ENCODE assay signal across 1 cellular context in the genomic region with DNA sequence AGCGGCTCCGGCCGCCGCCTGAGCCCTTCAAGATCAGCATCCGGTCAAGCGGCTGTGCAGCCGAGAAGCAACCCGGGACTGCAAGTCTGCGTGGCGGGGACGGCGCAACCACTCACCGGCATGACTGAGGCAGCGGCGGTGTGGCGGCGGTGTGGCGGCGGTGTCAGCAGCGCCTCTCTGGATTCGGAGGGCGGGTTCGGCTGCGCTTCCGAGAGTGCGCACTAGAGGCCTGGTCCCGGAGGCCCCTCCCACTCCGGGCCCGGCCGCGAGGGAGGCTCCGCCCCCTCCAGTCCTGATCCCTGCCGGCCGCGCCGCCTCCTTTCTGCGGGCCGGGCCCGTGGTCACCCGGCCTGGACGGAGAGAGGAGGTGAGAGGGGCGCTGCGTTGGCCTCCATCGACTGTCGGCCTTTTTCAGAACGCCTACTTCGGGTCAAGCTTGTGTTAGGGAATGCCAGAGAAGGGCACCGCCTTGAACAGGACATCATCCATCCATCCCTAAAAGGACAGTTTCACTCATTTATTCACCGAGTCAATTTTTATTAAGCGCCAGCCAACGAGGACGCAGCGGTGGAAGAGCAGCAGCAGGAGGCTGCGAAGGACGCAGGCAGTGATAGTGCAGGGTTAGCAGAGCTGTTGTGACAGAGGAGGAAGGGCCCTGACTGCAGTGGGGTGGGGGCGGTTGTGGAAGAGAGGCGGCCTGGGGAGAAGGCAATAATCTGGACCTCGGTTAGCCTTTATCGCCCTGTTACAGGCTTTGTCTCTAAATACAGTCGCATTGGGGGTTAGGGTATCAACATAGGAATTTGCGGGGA.
TF ChIP-seq lines count a peak whose summit lies in the region.

Gene ATOX1 (minus strand): TSS at position 202 of the 812 bp plus-strand sequence. CDS start 80 bp downstream, at position 122.

TF ChIP-seq in K562, 482 proteins besides CTCF, POLR2A, EP300 and RAD21 (continued from another document and continues in another):
- TF ChIP-seq ZNF395 (CRISPR knock-in tag; IDR thresholded peaks at IDR 0.05), result no peak
- TF ChIP-seq HNRNPL (IDR thresholded peaks at IDR 0.05; ENCODE audit: low read depth, low read length), result no peak; the same call in 1 of the 2 replicates
- no peak for TF ChIP-seq FOXP4 (CRISPR knock-in tag; IDR thresholded peaks at IDR 0.05; ENCODE audit: borderline replicate concordance)
- no peak for TF ChIP-seq GATAD2B (IDR thresholded peaks at IDR 0.05; ENCODE audit: borderline replicate concordance)
- no peak for TF ChIP-seq SNRNP70 (optimal IDR thresholded peaks at IDR 0.05; ENCODE audit: low read depth, low read length)
- TF ChIP-seq HNRNPUL1 (IDR thresholded peaks at IDR 0.05; ENCODE audit: low read length), result no peak
- peak; percentile 22; the same call in 1 of the 2 replicates for TF ChIP-seq SMAD4 (CRISPR knock-in tag; conservative IDR thresholded peaks at IDR 0.05)
- no peak for TF ChIP-seq ARID3A (IDR thresholded peaks at IDR 0.05; ENCODE audit: borderline replicate concordance, low read depth, low read length)
- no peak for TF ChIP-seq KLF6 (CRISPR knock-in tag; IDR thresholded peaks at IDR 0.05; ENCODE audit: borderline replicate concordance)
- peak; percentile 31; the same call in 1 of the 2 replicates for TF ChIP-seq SMARCA5 (IDR thresholded peaks at IDR 0.05)
- no peak for TF ChIP-seq ZNF584 (CRISPR knock-in tag; IDR thresholded peaks at IDR 0.05; ENCODE audit: low read depth)
- no peak for TF ChIP-seq ZNF282 (CRISPR knock-in tag; IDR thresholded peaks at IDR 0.05)
- TF ChIP-seq, protein P1, sequence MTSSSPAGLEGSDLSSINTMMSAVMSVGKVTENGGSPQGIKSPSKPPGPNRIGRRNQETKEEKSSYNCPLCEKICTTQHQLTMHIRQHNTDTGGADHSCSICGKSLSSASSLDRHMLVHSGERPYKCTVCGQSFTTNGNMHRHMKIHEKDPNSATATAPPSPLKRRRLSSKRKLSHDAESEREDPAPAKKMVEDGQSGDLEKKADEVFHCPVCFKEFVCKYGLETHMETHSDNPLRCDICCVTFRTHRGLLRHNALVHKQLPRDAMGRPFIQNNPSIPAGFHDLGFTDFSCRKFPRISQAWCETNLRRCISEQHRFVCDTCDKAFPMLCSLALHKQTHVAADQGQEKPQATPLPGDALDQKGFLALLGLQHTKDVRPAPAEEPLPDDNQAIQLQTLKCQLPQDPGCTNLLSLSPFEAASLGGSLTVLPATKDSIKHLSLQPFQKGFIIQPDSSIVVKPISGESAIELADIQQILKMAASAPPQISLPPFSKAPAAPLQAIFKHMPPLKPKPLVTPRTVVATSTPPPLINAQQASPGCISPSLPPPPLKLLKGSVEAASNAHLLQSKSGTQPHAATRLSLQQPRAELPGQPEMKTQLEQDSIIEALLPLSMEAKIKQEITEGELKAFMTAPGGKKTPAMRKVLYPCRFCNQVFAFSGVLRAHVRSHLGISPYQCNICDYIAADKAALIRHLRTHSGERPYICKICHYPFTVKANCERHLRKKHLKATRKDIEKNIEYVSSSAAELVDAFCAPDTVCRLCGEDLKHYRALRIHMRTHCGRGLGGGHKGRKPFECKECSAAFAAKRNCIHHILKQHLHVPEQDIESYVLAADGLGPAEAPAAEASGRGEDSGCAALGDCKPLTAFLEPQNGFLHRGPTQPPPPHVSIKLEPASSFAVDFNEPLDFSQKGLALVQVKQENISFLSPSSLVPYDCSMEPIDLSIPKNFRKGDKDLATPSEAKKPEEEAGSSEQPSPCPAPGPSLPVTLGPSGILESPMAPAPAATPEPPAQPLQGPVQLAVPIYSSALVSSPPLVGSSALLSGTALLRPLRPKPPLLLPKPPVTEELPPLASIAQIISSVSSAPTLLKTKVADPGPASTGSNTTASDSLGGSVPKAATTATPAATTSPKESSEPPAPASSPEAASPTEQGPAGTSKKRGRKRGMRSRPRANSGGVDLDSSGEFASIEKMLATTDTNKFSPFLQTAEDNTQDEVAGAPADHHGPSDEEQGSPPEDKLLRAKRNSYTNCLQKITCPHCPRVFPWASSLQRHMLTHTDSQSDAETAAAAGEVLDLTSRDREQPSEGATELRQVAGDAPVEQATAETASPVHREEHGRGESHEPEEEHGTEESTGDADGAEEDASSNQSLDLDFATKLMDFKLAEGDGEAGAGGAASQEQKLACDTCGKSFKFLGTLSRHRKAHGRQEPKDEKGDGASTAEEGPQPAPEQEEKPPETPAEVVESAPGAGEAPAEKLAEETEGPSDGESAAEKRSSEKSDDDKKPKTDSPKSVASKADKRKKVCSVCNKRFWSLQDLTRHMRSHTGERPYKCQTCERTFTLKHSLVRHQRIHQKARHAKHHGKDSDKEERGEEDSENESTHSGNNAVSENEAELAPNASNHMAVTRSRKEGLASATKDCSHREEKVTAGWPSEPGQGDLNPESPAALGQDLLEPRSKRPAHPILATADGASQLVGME (CRISPR knock-in tag; IDR thresholded peaks at IDR 0.05), result no peak
- TF ChIP-seq, protein P2, sequence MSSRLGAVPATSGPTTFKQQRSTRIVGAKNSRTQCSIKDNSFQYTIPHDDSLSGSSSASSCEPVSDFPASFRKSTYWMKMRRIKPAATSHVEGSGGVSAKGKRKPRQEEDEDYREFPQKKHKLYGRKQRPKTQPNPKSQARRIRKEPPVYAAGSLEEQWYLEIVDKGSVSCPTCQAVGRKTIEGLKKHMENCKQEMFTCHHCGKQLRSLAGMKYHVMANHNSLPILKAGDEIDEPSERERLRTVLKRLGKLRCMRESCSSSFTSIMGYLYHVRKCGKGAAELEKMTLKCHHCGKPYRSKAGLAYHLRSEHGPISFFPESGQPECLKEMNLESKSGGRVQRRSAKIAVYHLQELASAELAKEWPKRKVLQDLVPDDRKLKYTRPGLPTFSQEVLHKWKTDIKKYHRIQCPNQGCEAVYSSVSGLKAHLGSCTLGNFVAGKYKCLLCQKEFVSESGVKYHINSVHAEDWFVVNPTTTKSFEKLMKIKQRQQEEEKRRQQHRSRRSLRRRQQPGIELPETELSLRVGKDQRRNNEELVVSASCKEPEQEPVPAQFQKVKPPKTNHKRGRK (tag; IDR thresholded peaks at IDR 0.05), result no peak
- no peak for TF ChIP-seq HBP1 (CRISPR knock-in tag; IDR thresholded peaks at IDR 0.05)
- no peak for TF ChIP-seq RBM34 (IDR thresholded peaks at IDR 0.05; ENCODE audit: borderline replicate concordance, insufficient read depth, low read length)
- no peak for TF ChIP-seq PYGO2 (tag; IDR thresholded peaks at IDR 0.05)
- TF ChIP-seq RUNX1 (IDR thresholded peaks at IDR 0.05; ENCODE audit: low read depth), result no peak
- TF ChIP-seq POLR3A (IDR thresholded peaks at IDR 0.05; ENCODE audit: borderline replicate concordance, extremely low read depth, insufficient read depth, insufficient read length), result no peak
- 0 out of 4 replicates have a peak, but pooled peaks of 1 of the 2 experiments have one; percentile 9 for TF ChIP-seq TRIM24 (IDR thresholded peaks at IDR 0.05)
- TF ChIP-seq NONO (IDR thresholded peaks at IDR 0.05; ENCODE audit: low read depth in 2 of 2, low read length in 1 of 2), result peak in 1 of 2 experiments; percentile 77; a peak in 2 of 4 replicates
- TF ChIP-seq ZFP36 (IDR thresholded peaks at IDR 0.05; ENCODE audit: low read depth, low read length, partially characterized antibody), result peak; percentile 22
- no peak for TF ChIP-seq HDGF (IDR thresholded peaks at IDR 0.05)
- TF ChIP-seq STAG1 (CRISPR knock-in tag; IDR thresholded peaks at IDR 0.05; ENCODE audit: borderline replicate concordance), result no peak
- TF ChIP-seq ZNF41 (CRISPR knock-in tag; conservative IDR thresholded peaks at IDR 0.05), result no peak
- no peak for TF ChIP-seq ARID2 (IDR thresholded peaks at IDR 0.05)
- TF ChIP-seq ZNF583 (CRISPR knock-in tag; IDR thresholded peaks at IDR 0.05), result 0 out of 2 replicates have a peak, but pooled peaks have one; percentile 47
- TF ChIP-seq MED1 (CRISPR knock-in tag; IDR thresholded peaks at IDR 0.05; ENCODE audit: borderline replicate concordance), result no peak
- peak; percentile 52 for TF ChIP-seq CEBPB (tag; IDR thresholded peaks at IDR 0.05)
- no peak for TF ChIP-seq ZNF764 (CRISPR knock-in tag; IDR thresholded peaks at IDR 0.05; ENCODE audit: low read depth)
- peak; percentile 92 to 93 for TF ChIP-seq NRF1 (conservative IDR thresholded peaks at IDR 0.05 in 1 of 2, IDR thresholded peaks at IDR 0.05 in 1 of 2)
- TF ChIP-seq ZNF75A (CRISPR knock-in tag; IDR thresholded peaks at IDR 0.05), result 0 out of 2 replicates have a peak, but pooled peaks have one; percentile 62
- TF ChIP-seq CBX3 (IDR thresholded peaks at IDR 0.05; ENCODE audit: borderline replicate concordance in 1 of 2, low read length in 2 of 2), result no peak; a peak in 1 of 3 replicates
- TF ChIP-seq MEF2D (tag; conservative IDR thresholded peaks at IDR 0.05; ENCODE audit: low read depth), result 0 out of 2 replicates have a peak, but pooled peaks have one; percentile 17
- TF ChIP-seq, protein P3, sequence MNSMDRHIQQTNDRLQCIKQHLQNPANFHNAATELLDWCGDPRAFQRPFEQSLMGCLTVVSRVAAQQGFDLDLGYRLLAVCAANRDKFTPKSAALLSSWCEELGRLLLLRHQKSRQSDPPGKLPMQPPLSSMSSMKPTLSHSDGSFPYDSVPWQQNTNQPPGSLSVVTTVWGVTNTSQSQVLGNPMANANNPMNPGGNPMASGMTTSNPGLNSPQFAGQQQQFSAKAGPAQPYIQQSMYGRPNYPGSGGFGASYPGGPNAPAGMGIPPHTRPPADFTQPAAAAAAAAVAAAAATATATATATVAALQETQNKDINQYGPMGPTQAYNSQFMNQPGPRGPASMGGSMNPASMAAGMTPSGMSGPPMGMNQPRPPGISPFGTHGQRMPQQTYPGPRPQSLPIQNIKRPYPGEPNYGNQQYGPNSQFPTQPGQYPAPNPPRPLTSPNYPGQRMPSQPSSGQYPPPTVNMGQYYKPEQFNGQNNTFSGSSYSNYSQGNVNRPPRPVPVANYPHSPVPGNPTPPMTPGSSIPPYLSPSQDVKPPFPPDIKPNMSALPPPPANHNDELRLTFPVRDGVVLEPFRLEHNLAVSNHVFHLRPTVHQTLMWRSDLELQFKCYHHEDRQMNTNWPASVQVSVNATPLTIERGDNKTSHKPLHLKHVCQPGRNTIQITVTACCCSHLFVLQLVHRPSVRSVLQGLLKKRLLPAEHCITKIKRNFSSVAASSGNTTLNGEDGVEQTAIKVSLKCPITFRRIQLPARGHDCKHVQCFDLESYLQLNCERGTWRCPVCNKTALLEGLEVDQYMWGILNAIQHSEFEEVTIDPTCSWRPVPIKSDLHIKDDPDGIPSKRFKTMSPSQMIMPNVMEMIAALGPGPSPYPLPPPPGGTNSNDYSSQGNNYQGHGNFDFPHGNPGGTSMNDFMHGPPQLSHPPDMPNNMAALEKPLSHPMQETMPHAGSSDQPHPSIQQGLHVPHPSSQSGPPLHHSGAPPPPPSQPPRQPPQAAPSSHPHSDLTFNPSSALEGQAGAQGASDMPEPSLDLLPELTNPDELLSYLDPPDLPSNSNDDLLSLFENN (IDR thresholded peaks at IDR 0.05; ENCODE audit: low read depth in 2 of 2, low read length in 2 of 2), result no peak; a peak in 1 of 4 replicates
- TF ChIP-seq TCF3 (CRISPR knock-in tag; IDR thresholded peaks at IDR 0.05), result peak; percentile 48
- no peak for TF ChIP-seq EWSR1 (IDR thresholded peaks at IDR 0.05; ENCODE audit: borderline replicate concordance, low read depth, partially characterized antibody)
- no peak for TF ChIP-seq NEUROD1 (IDR thresholded peaks at IDR 0.05; ENCODE audit: borderline replicate concordance, low read depth, low read length, partially characterized antibody)
- 0 out of 2 replicates have a peak, but pooled peaks have one; percentile 40 for TF ChIP-seq MIER1 (IDR thresholded peaks at IDR 0.05; ENCODE audit: low read depth)
- TF ChIP-seq ATF1 (CRISPR knock-in tag; IDR thresholded peaks at IDR 0.05), result no peak
- peak; percentile 51 for TF ChIP-seq ATF1 (tag; IDR thresholded peaks at IDR 0.05)
- TF ChIP-seq SMAD3 (CRISPR knock-in tag; conservative IDR thresholded peaks at IDR 0.05), result no peak
- no peak for TF ChIP-seq ZNF707 (CRISPR knock-in tag; conservative IDR thresholded peaks at IDR 0.05)
- TF ChIP-seq ZBTB8A (IDR thresholded peaks at IDR 0.05; ENCODE audit: partially characterized antibody), result no peak
